ENCODE assay signal across 39 cellular contexts in genomic region chr5:38107096-38107495, GRCh38.
"Had no signal": no experiment of that assay in that cellular context is flagged by ENCODE, and none has a peak within 500 bp of the region (broad histone marks: within the 10 kb centered on the region; RNA-seq: fewer than 3 reads in every experiment).

No MANE protein-coding gene starts in this region.

- DNase-seq: activated CD4-positive, alpha-beta memory T cell treated with anti-CD3 and anti-CD28 coated beads, Interleukin-2, amount 10 ng/mL, durations not matched to agents 7 days and 5 days; activated CD4-positive, alpha-beta T cell treated with anti-CD3 and anti-CD28 coated beads for 1 hour; activated CD4-positive, alpha-beta T cell treated with anti-CD3 and anti-CD28 coated beads for 36 hours; activated CD4-positive, alpha-beta T cell treated with anti-CD3 and anti-CD28 coated beads for 48 hours; activated CD4-positive, alpha-beta T cell treated with anti-CD3 and anti-CD28 coated beads, Interleukin-2, amount 10 ng/mL, durations not matched to agents 7 days and 5 days; activated CD4-positive, alpha-beta T cell treated with anti-CD3 and anti-CD28 coated beads, Interleukin-2, amount 50 U/mL, for 48 hours; activated CD4-positive, CD25-positive, alpha-beta regulatory T cell; activated CD8-positive, alpha-beta memory T cell treated with anti-CD3 and anti-CD28 coated beads for 24 hours; activated CD8-positive, alpha-beta memory T cell treated with anti-CD3 and anti-CD28 coated beads, Interleukin-2, amount 10 ng/mL, durations not matched to agents 7 days and 5 days; activated CD8-positive, alpha-beta memory T cell treated with anti-CD3 and anti-CD28 coated beads, Interleukin-2, amount 50 U/mL, for 48 hours; activated CD8-positive, alpha-beta T cell treated with anti-CD3 and anti-CD28 coated beads, Interleukin-2, amount 10 ng/mL, durations not matched to agents 7 days and 5 days; activated effector memory CD4-positive, alpha-beta T cell treated with Interleukin-2 at 50 U/mL for 16 hours; activated gamma-delta T cell; activated naive CD4-positive, alpha-beta T cell treated with anti-CD3 and anti-CD28 coated beads, Interleukin-2, amount 10 ng/mL, durations not matched to agents 7 days and 5 days; activated naive CD4-positive, alpha-beta T cell treated with Interleukin-2 at 50 U/mL for 16 hours; activated naive CD8-positive, alpha-beta T cell treated with anti-CD3 and anti-CD28 coated beads, Interleukin-2, amount 10 ng/mL, durations not matched to agents 7 days and 5 days; activated naive CD8-positive, alpha-beta T cell treated with anti-CD3 and anti-CD28 coated beads, Interleukin-2, amount 50 U/mL, for 24 hours; activated T-cell treated with anti-CD3 and anti-CD28 coated beads, Interleukin-2, amount 50 U/mL, for 24 hours; activated T-cell treated with anti-CD3 and anti-CD28 coated beads, Interleukin-2, amount 50 U/mL, for 48 hours; amygdala; anterior cingulate cortex; caudate nucleus; cerebellar nuclear complex; T-helper 1 cell; T-helper 2 cell; T-helper 9 cell had no signal

- H3K36me3 Mint-ChIP-seq: activated CD8-positive, alpha-beta memory T cell treated with anti-CD3 and anti-CD28 coated beads, Interleukin-2, amount 10 ng/mL, durations not matched to agents 7 days and 5 days; activated naive CD4-positive, alpha-beta T cell treated with anti-CD3 and anti-CD28 coated beads, Interleukin-2, amount 10 ng/mL, durations not matched to agents 7 days and 5 days; activated naive CD4-positive, alpha-beta T cell treated with anti-CD3 and anti-CD28 coated beads, Interleukin-2, amount 50 U/mL, for 24 hours; activated naive CD8-positive, alpha-beta T cell; activated naive CD8-positive, alpha-beta T cell treated with anti-CD3 and anti-CD28 coated beads, Interleukin-2, amount 10 ng/mL, durations not matched to agents 7 days and 5 days; brain had no signal

- H3K27me3 Mint-ChIP-seq: activated CD4-positive, alpha-beta memory T cell treated with anti-CD3 and anti-CD28 coated beads, Interleukin-2, amount 10 ng/mL, durations not matched to agents 7 days and 5 days; activated CD4-positive, alpha-beta T cell treated with anti-CD3 and anti-CD28 coated beads for 36 hours; activated CD4-positive, alpha-beta T cell treated with anti-CD3 and anti-CD28 coated beads, Interleukin-2, amount 10 ng/mL, durations not matched to agents 7 days and 5 days; activated CD8-positive, alpha-beta memory T cell treated with anti-CD3 and anti-CD28 coated beads, Interleukin-2, amount 10 ng/mL, durations not matched to agents 7 days and 5 days; activated naive CD4-positive, alpha-beta T cell treated with anti-CD3 and anti-CD28 coated beads, Interleukin-2, amount 10 ng/mL, durations not matched to agents 7 days and 5 days; activated naive CD8-positive, alpha-beta T cell; brain; central memory CD8-positive, alpha-beta T cell had no signal

- H3K36me3 ChIP-seq: ascending aorta, cardiac muscle cell had no signal

- H3K27ac ChIP-seq: ascending aorta, cardiac muscle cell, VCaP had no signal

- ATAC-seq: activated CD4-positive, alpha-beta T cell treated with anti-CD3 and anti-CD28 coated beads for 36 hours; activated CD4-positive, CD25-positive, alpha-beta regulatory T cell treated with anti-CD3 and anti-CD28 coated beads, Interleukin-2, amount 50 U/mL, for 24 hours; activated CD8-positive, alpha-beta memory T cell treated with anti-CD3 and anti-CD28 coated beads, Interleukin-2, amount 10 ng/mL, durations not matched to agents 7 days and 5 days; activated CD8-positive, alpha-beta T cell treated with anti-CD3 and anti-CD28 coated beads, Interleukin-2, amount 10 ng/mL, durations not matched to agents 7 days and 5 days; activated naive CD8-positive, alpha-beta T cell treated with anti-CD3 and anti-CD28 coated beads, Interleukin-2, amount 50 U/mL, for 24 hours had no signal

- H3K4me3 ChIP-seq: ascending aorta, cardiac muscle cell had no signal

- H3K9me3 Mint-ChIP-seq: activated CD4-positive, alpha-beta memory T cell treated with anti-CD3 and anti-CD28 coated beads, Interleukin-2, amount 10 ng/mL, durations not matched to agents 7 days and 5 days; activated CD4-positive, alpha-beta T cell treated with anti-CD3 and anti-CD28 coated beads, Interleukin-2, amount 10 ng/mL, durations not matched to agents 7 days and 5 days; activated naive CD4-positive, alpha-beta T cell treated with anti-CD3 and anti-CD28 coated beads, Interleukin-2, amount 10 ng/mL, durations not matched to agents 7 days and 5 days; activated naive CD4-positive, alpha-beta T cell treated with anti-CD3 and anti-CD28 coated beads, Interleukin-2, amount 50 U/mL, for 24 hours; activated naive CD8-positive, alpha-beta T cell treated with anti-CD3 and anti-CD28 coated beads, Interleukin-2, amount 10 ng/mL, durations not matched to agents 7 days and 5 days; activated naive CD8-positive, alpha-beta T cell treated with anti-CD3 and anti-CD28 coated beads, Interleukin-2, amount 50 U/mL, for 24 hours; activated T-cell treated with anti-CD3 and anti-CD28 coated beads, Interleukin-2, amount 50 U/mL, for 24 hours; activated T-helper 2 cell treated with anti-CD3 and anti-CD28 coated beads, Interferon-gamma antibody, Interleukin-2, Interleukin-4, amounts not matched to agents 10 μg/mL and 5 μg/mL and 100 μg/mL, durations not matched to agents 14 hours and 24 hours and 36 hours; central memory CD8-positive, alpha-beta T cell; T-helper 1 cell treated with Interleukin-12 subunit alpha and Interleukin-12 subunit beta and Interleukin-4 antibody, amounts not matched to agents 30 μg/mL and 1 μg/mL, for 36 hours; T-helper 2 cell treated with Interferon-gamma antibody and Interleukin-4, amounts not matched to agents 5 μg/mL and 100 μg/mL, for 36 hours had no signal

- H3K4me3 Mint-ChIP-seq: activated CD4-positive, alpha-beta memory T cell treated with anti-CD3 and anti-CD28 coated beads, Interleukin-2, amount 10 ng/mL, durations not matched to agents 7 days and 5 days; activated CD4-positive, alpha-beta T cell treated with anti-CD3 and anti-CD28 coated beads for 36 hours; activated CD4-positive, alpha-beta T cell treated with anti-CD3 and anti-CD28 coated beads, Interleukin-2, amount 10 ng/mL, durations not matched to agents 7 days and 5 days; activated CD8-positive, alpha-beta memory T cell treated with anti-CD3 and anti-CD28 coated beads, Interleukin-2, amount 10 ng/mL, durations not matched to agents 7 days and 5 days; activated CD8-positive, alpha-beta T cell treated with anti-CD3 and anti-CD28 coated beads, Interleukin-2, amount 10 ng/mL, durations not matched to agents 7 days and 5 days; activated naive CD4-positive, alpha-beta T cell treated with anti-CD3 and anti-CD28 coated beads, Interleukin-2, amount 10 ng/mL, durations not matched to agents 7 days and 5 days; activated naive CD4-positive, alpha-beta T cell treated with anti-CD3 and anti-CD28 coated beads, Interleukin-2, amount 50 U/mL, for 24 hours; activated naive CD8-positive, alpha-beta T cell; activated naive CD8-positive, alpha-beta T cell treated with anti-CD3 and anti-CD28 coated beads, Interleukin-2, amount 10 ng/mL, durations not matched to agents 7 days and 5 days; activated naive CD8-positive, alpha-beta T cell treated with anti-CD3 and anti-CD28 coated beads, Interleukin-2, amount 50 U/mL, for 24 hours; activated T-cell treated with anti-CD3 and anti-CD28 coated beads, Interleukin-2, amount 50 U/mL, for 24 hours; brain; central memory CD8-positive, alpha-beta T cell; T-helper 1 cell treated with Interleukin-12 subunit alpha and Interleukin-12 subunit beta and Interleukin-4 antibody, amounts not matched to agents 30 μg/mL and 1 μg/mL, for 36 hours; T-helper 2 cell treated with Interferon-gamma antibody and Interleukin-4, amounts not matched to agents 5 μg/mL and 100 μg/mL, for 36 hours had no signal

- H3K4me1 ChIP-seq: ascending aorta had no signal

- H3K27ac Mint-ChIP-seq: activated CD4-positive, alpha-beta memory T cell treated with anti-CD3 and anti-CD28 coated beads, Interleukin-2, amount 10 ng/mL, durations not matched to agents 7 days and 5 days; activated CD4-positive, alpha-beta T cell treated with anti-CD3 and anti-CD28 coated beads for 36 hours; activated CD4-positive, alpha-beta T cell treated with anti-CD3 and anti-CD28 coated beads, Interleukin-2, amount 10 ng/mL, durations not matched to agents 7 days and 5 days; activated CD8-positive, alpha-beta memory T cell treated with anti-CD3 and anti-CD28 coated beads, Interleukin-2, amount 10 ng/mL, durations not matched to agents 7 days and 5 days; activated CD8-positive, alpha-beta T cell treated with anti-CD3 and anti-CD28 coated beads, Interleukin-2, amount 10 ng/mL, durations not matched to agents 7 days and 5 days; activated naive CD4-positive, alpha-beta T cell treated with anti-CD3 and anti-CD28 coated beads, Interleukin-2, amount 10 ng/mL, durations not matched to agents 7 days and 5 days; activated naive CD4-positive, alpha-beta T cell treated with anti-CD3 and anti-CD28 coated beads, Interleukin-2, amount 50 U/mL, for 24 hours; activated naive CD8-positive, alpha-beta T cell; activated naive CD8-positive, alpha-beta T cell treated with anti-CD3 and anti-CD28 coated beads, Interleukin-2, amount 10 ng/mL, durations not matched to agents 7 days and 5 days; activated naive CD8-positive, alpha-beta T cell treated with anti-CD3 and anti-CD28 coated beads, Interleukin-2, amount 50 U/mL, for 24 hours; activated T-cell treated with anti-CD3 and anti-CD28 coated beads, Interleukin-2, amount 50 U/mL, for 24 hours; activated T-helper 2 cell treated with anti-CD3 and anti-CD28 coated beads, Interferon-gamma antibody, Interleukin-2, Interleukin-4, amounts not matched to agents 10 μg/mL and 5 μg/mL and 100 μg/mL, durations not matched to agents 14 hours and 24 hours and 36 hours; brain; T-helper 1 cell treated with Interleukin-12 subunit alpha and Interleukin-12 subunit beta and Interleukin-4 antibody, amounts not matched to agents 30 μg/mL and 1 μg/mL, for 36 hours; T-helper 2 cell treated with Interferon-gamma antibody and Interleukin-4, amounts not matched to agents 5 μg/mL and 100 μg/mL, for 36 hours had no signal

- H3K27me3 ChIP-seq: ascending aorta, cardiac muscle cell had no signal

- H3K4me1 Mint-ChIP-seq: activated CD4-positive, alpha-beta memory T cell treated with anti-CD3 and anti-CD28 coated beads, Interleukin-2, amount 10 ng/mL, durations not matched to agents 7 days and 5 days; activated CD4-positive, alpha-beta T cell treated with anti-CD3 and anti-CD28 coated beads for 36 hours; activated CD8-positive, alpha-beta memory T cell treated with anti-CD3 and anti-CD28 coated beads, Interleukin-2, amount 10 ng/mL, durations not matched to agents 7 days and 5 days; activated naive CD4-positive, alpha-beta T cell treated with anti-CD3 and anti-CD28 coated beads, Interleukin-2, amount 10 ng/mL, durations not matched to agents 7 days and 5 days; activated naive CD4-positive, alpha-beta T cell treated with anti-CD3 and anti-CD28 coated beads, Interleukin-2, amount 50 U/mL, for 24 hours; activated naive CD8-positive, alpha-beta T cell treated with anti-CD3 and anti-CD28 coated beads, Interleukin-2, amount 10 ng/mL, durations not matched to agents 7 days and 5 days; activated naive CD8-positive, alpha-beta T cell treated with anti-CD3 and anti-CD28 coated beads, Interleukin-2, amount 50 U/mL, for 24 hours; brain; central memory CD8-positive, alpha-beta T cell had no signal

- H3K9me3 ChIP-seq: ascending aorta had no signal

- FAIRE-seq: bronchial epithelial cell, TTC549 had no signal
